In genomic region chr19:7450243-7451223, GRCh38 we compare ENCODE assay signal across 12 cellular contexts. TPM values are rescaled to one million over a fixed set of nuclear protein-coding genes. Genes with fewer than 3 reads are reported as not detected.
A peak's percentile ranks its signal among the peaks of the same experiment; 100 is the strongest.
DNase-seq lines count a peak whose midpoint lies in the region; ATAC-seq, FAIRE-seq and TF ChIP-seq lines count a peak whose summit lies in the region.
"Had no signal": no experiment of that assay in that cellular context is flagged by ENCODE, and none has a peak within 500 bp of the region (broad histone marks: within the 10 kb centered on the region; RNA-seq: fewer than 3 reads in every experiment).

No MANE protein-coding gene starts in this region.

- H3K36me3 ChIP-seq in small intestine (ENCODE audit: control insufficient read depth in 2 of 2, insufficient read depth in 2 of 2, low read length in 2 of 2) (peaks cover 4 to 24% of the 10 kb centered on the region in 2 donors), osteoblast (ENCODE audit: insufficient read depth, low read length) (peaks cover 52% of the 10 kb centered on the region)

- no peak for ATAC-seq in GM18520 (IDR thresholded peaks at IDR 0.05; ENCODE audit: unreplicated experiment)

- H3K27me3 ChIP-seq in small intestine (ENCODE audit: control insufficient read depth in 2 of 2, insufficient read depth in 2 of 2, low read length in 2 of 2) (no peaks in the 10 kb centered on the region), osteoblast (ENCODE audit: insufficient read depth, low read length) (no peaks in the 10 kb centered on the region)
- H3K27me3 ChIP-seq: SJCRH30 had no signal

- no peaks in the 10 kb centered on the region for H4K20me1 ChIP-seq in osteoblast (ENCODE audit: insufficient read depth, low read length)

- H3K4me3 ChIP-seq in astrocyte of the spinal cord (ENCODE audit: low read depth, low read length): no peak overlapping the region
- H3K4me3 ChIP-seq in small intestine (ENCODE audit: low read depth in 1 of 2, low read length in 2 of 2): no peak overlapping the region
- no peak overlapping the region for H3K4me3 ChIP-seq in osteoblast (ENCODE audit: insufficient read depth, low read length)
- H3K4me3 ChIP-seq: prostate gland, SJCRH30 had no signal

- peak; percentile 23 for DNase-seq in HT1080 (ENCODE audit: low read depth)
- DNase-seq in astrocyte of the spinal cord (ENCODE audit: low read depth, low spot score): peak; percentile 55
- no peak for DNase-seq in frontal cortex (ENCODE audit: low spot score in 2 of 2)
- DNase-seq in small intestine: peak; percentile 31
- no peak for DNase-seq in GM13976 (ENCODE audit: low spot score)
- no peak for DNase-seq in NK-92 treated with Interleukin-12 subunit alpha and Interleukin-12 subunit beta, amount 100 ng/mL, for 24 hours (lab: John Stamatoyannopoulos, UW)
- no peak for DNase-seq in osteoblast (ENCODE audit: insufficient read length, low spot score, missing footprints)
- DNase-seq: activated naive CD8-positive, alpha-beta T cell treated with anti-CD3 and anti-CD28 coated beads, Interleukin-2, amount 10 ng/mL, durations not matched to agents 7 days and 5 days; NCI-H2081 had no signal

- peaks cover 39% of the 10 kb centered on the region for H3K79me2 ChIP-seq in osteoblast (ENCODE audit: insufficient read depth, low read length)

- in situ Hi-C loops in astrocyte of the spinal cord (cut with HindIII; ENCODE audit: low sequenced_read_pairs) (no loop called here), GM13976 (cut with MboI; ENCODE audit: low sequenced_read_pairs, unreplicated experiment) (no loop called here)

- no peak for TF ChIP-seq CTCF in astrocyte of the spinal cord (IDR thresholded peaks at IDR 0.05; ENCODE audit: low read depth, low read length)
- no peak for TF ChIP-seq CTCF in GM13976 (IDR thresholded peaks at IDR 0.05; ENCODE audit: borderline replicate concordance, control extremely low read depth, extremely low read depth, insufficient read depth, missing control alignments)
- TF ChIP-seq CTCF in osteoblast (IDR thresholded peaks at IDR 0.05; ENCODE audit: extremely low read depth, low read depth, low read length): no peak

- no peak overlapping the region for H3K4me2 ChIP-seq in osteoblast (ENCODE audit: insufficient read depth, low read length)

- H3K27ac ChIP-seq in small intestine (ENCODE audit: low read depth in 1 of 2, low read length in 1 of 2) (no peak overlapping the region), osteoblast (ENCODE audit: low read depth, low read length) (no peak overlapping the region)
- H3K27ac ChIP-seq: prostate gland, SJCRH30 had no signal

- no peak overlapping the region for H2AFZ ChIP-seq in osteoblast (ENCODE audit: low read length)

- H3K9me3 ChIP-seq in small intestine (ENCODE audit: control insufficient read depth, low read depth): no peaks in the 10 kb centered on the region
- peaks cover 4% of the 10 kb centered on the region for H3K9me3 ChIP-seq in osteoblast (ENCODE audit: low read depth, low read length)
- H3K9me3 ChIP-seq: prostate gland, SJCRH30 had no signal

- FAIRE-seq in frontal cortex (lab: Jason Lieb, UNC) (peak; percentile 80), small intestine (lab: Jason Lieb, UNC) (peak; percentile 90)

- 85 to 88% (median 85%) methylated on average over 53 of the region's 53 CpGs for WGBS in small intestine, 3 donors

- H3K4me1 ChIP-seq in small intestine (ENCODE audit: control insufficient read depth in 2 of 2, insufficient read depth in 1 of 2, low read depth in 1 of 2, low read length in 1 of 2) (no peaks in the 10 kb centered on the region), osteoblast (ENCODE audit: insufficient read depth, low read length) (no peaks in the 10 kb centered on the region)
- H3K4me1 ChIP-seq: prostate gland, SJCRH30 had no signal

RNA-seq across cellular contexts. Expression of gene PEX11G, which starts 38.3 kb away (rescaled TPM):
- total RNA-seq in HT1080 (2014; rRNA removed; shearing (Covaris generic)): not detected in 2 replicates
- polyA plus RNA-seq in HT1080 (2015; cell fraction: cytosol; rRNA removed): 0.73 and 3.1 TPM in 2 replicates
- 1.3 and 2.1 TPM in 2 replicates for polyA plus RNA-seq in HT1080 (2015; cell fraction: nucleus; rRNA removed)
- total RNA-seq in frontal cortex (1.2 TPM), osteoblast (2.9 and 4.1 TPM in 2 replicates)
- 10 to 100 TPM in 2 of 3 donors, 1 to 10 TPM in 1; 9.5 to 19.9 (median 19.2) TPM for polyA plus RNA-seq in small intestine
- total RNA-seq: SJCRH30 had no signal

Comparison
In these comparisons a context has a peak if more than half of its experiments do, and no peak if none do; other contexts are left out.
1. DNase-seq: peak in HT1080 (single experiment), astrocyte of the spinal cord (single experiment) and small intestine (single experiment); none in frontal cortex (0 of 2), GM13976 (single experiment), NK-92 treated with Interleukin-12 subunit alpha and Interleukin-12 subunit beta, amount 100 ng/mL, for 24 hours (single experiment) and osteoblast (single experiment).